ENCODE assay signal across 28 cellular contexts in genomic region chr1:7620196-7620595, GRCh38.
"Had no signal": no experiment of that assay in that cellular context is flagged by ENCODE, and none has a peak within 500 bp of the region (broad histone marks: within the 10 kb centered on the region; RNA-seq: fewer than 3 reads in every experiment).

No MANE protein-coding gene starts in this region.

- H3K36me3 Mint-ChIP-seq: activated naive CD4-positive, alpha-beta T cell treated with anti-CD3 and anti-CD28 coated beads, Interleukin-2, amount 50 U/mL, for 72 hours had no signal

- H3K4me1 Mint-ChIP-seq: activated CD4-positive, alpha-beta T cell treated with anti-CD3 and anti-CD28 coated beads, Interleukin-2, amount 10 ng/mL, durations not matched to agents 24 days and 14 days had no signal

- H3K4me3 Mint-ChIP-seq: activated CD4-positive, alpha-beta T cell treated with anti-CD3 and anti-CD28 coated beads, Interleukin-2, amount 10 ng/mL, durations not matched to agents 24 days and 14 days; activated CD8-positive, alpha-beta T cell treated with anti-CD3 and anti-CD28 coated beads for 36 hours had no signal

- ATAC-seq: activated CD8-positive, alpha-beta T cell treated with anti-CD3 and anti-CD28 coated beads for 36 hours; activated naive CD4-positive, alpha-beta T cell treated with anti-CD3 and anti-CD28 coated beads, Interleukin-2, amount 50 U/mL, for 72 hours; body of pancreas; Panc1 had no signal

- H3K9me3 ChIP-seq: adrenal gland, body of pancreas, breast epithelium, SJCRH30 had no signal

- FAIRE-seq: astrocyte had no signal

- H3K27ac Mint-ChIP-seq: activated CD4-positive, alpha-beta T cell treated with anti-CD3 and anti-CD28 coated beads, Interleukin-2, amount 10 ng/mL, durations not matched to agents 24 days and 14 days; activated CD8-positive, alpha-beta T cell treated with anti-CD3 and anti-CD28 coated beads for 36 hours; activated naive CD4-positive, alpha-beta T cell treated with anti-CD3 and anti-CD28 coated beads, Interleukin-2, amount 50 U/mL, for 72 hours; activated T-helper 2 cell treated with anti-CD3 and anti-CD28 coated beads, Interferon-gamma antibody, Interleukin-2, Interleukin-4, amounts not matched to agents 10 μg/mL and 5 μg/mL and 100 μg/mL, durations not matched to agents 14 hours and 24 hours and 36 hours had no signal

- H3K27ac ChIP-seq: adrenal gland, body of pancreas, breast epithelium, SJCRH30, SK-N-MC, WERI-Rb-1 had no signal

- H3K4me3 ChIP-seq: adrenal gland, body of pancreas, breast epithelium, SJCRH30, SK-N-MC had no signal

- H3K27me3 Mint-ChIP-seq: activated CD4-positive, alpha-beta T cell treated with anti-CD3 and anti-CD28 coated beads, Interleukin-2, amount 10 ng/mL, durations not matched to agents 24 days and 14 days had no signal

- H3K4me1 ChIP-seq: breast epithelium, SJCRH30 had no signal

- DNase-seq: activated CD4-positive, alpha-beta T cell treated with anti-CD3 and anti-CD28 coated beads, Interleukin-2, amount 10 ng/mL, durations not matched to agents 24 days and 14 days; activated CD4-positive, alpha-beta T cell treated with anti-CD3 and anti-CD28 coated beads, Interleukin-2, amount 50 U/mL, for 4 hours; activated CD8-positive, alpha-beta T cell treated with anti-CD3 and anti-CD28 coated beads for 36 hours; activated gamma-delta T cell; activated naive CD4-positive, alpha-beta T cell treated with Interleukin-2 at 50 U/mL for 16 hours; activated T-cell treated with anti-CD3 and anti-CD28 coated beads, Interleukin-2, amount 50 U/mL, for 1 hour; adrenal gland; body of pancreas; cerebellar nuclear complex; Karpas-422; KBM-7; NCI-H1436 treated with DMSO at 0.1 percent for 48 hours; NCI-H1694 treated with DMSO at 0.1 percent for 48 hours; NCI-H2029; NCI-H2107; NCI-H446; NCI-H510A treated with DMSO at 0.1 percent for 48 hours; NCI-H526 treated with DMSO at 0.1 percent for 48 hours; NCI-H774; SJCRH30; T1000; WERI-Rb-1 had no signal

- H3K36me3 ChIP-seq: adrenal gland, breast epithelium, SJCRH30, WERI-Rb-1 had no signal

- H3K9me3 Mint-ChIP-seq: activated CD4-positive, alpha-beta T cell treated with anti-CD3 and anti-CD28 coated beads, Interleukin-2, amount 10 ng/mL, durations not matched to agents 24 days and 14 days; activated CD8-positive, alpha-beta T cell treated with anti-CD3 and anti-CD28 coated beads for 36 hours; activated naive CD4-positive, alpha-beta T cell treated with anti-CD3 and anti-CD28 coated beads, Interleukin-2, amount 50 U/mL, for 72 hours; activated T-helper 2 cell treated with anti-CD3 and anti-CD28 coated beads, Interferon-gamma antibody, Interleukin-2, Interleukin-4, amounts not matched to agents 10 μg/mL and 5 μg/mL and 100 μg/mL, durations not matched to agents 14 hours and 24 hours and 36 hours had no signal

- H3K27me3 ChIP-seq: adrenal gland, body of pancreas, breast epithelium had no signal
